ENCODE assay signal across 23 cellular contexts in genomic region chr14:71086571-71086970, GRCh38.
DNase-seq lines count a peak whose midpoint lies in the region; ATAC-seq, FAIRE-seq and TF ChIP-seq lines count a peak whose summit lies in the region.
"Had no signal": no experiment of that assay in that cellular context is flagged by ENCODE, and none has a peak within 500 bp of the region (broad histone marks: within the 10 kb centered on the region; RNA-seq: fewer than 3 reads in every experiment).

No MANE protein-coding gene starts in this region.

- intact Hi-C loops in ovary (cut with DNase I) = no loop called here

- no peak for FAIRE-seq in astrocyte (lab: Jason Lieb, UNC)
- FAIRE-seq: H1 had no signal

- no peak overlapping the region for H2AFZ ChIP-seq in astrocyte (ENCODE audit: low read depth, low read length)
- no peak overlapping the region for H2AFZ ChIP-seq in smooth muscle cell (ENCODE audit: low read depth)

- H3K4me3 Mint-ChIP-seq in astrocyte (ENCODE audit: unreplicated experiment) (no peak overlapping the region), type B pancreatic cell (peak overlapping the region; percentile 9)
- H3K4me3 Mint-ChIP-seq: activated T-helper 1 cell treated with anti-CD3 and anti-CD28 coated beads, Interleukin-12 subunit alpha, Interleukin-12 subunit beta, Interleukin-2, Interleukin-4 antibody, amounts not matched to agents 30 ng/mL and 10 ng/mL and 1 ng/mL, durations not matched to agents 14 hours and 24 hours and 36 hours; T-cell had no signal

- H3K36me3 ChIP-seq in astrocyte (ENCODE audit: insufficient read depth, low read length) (peaks cover 20% of the 10 kb centered on the region), mesodermal cell (ENCODE audit: control insufficient read depth, insufficient read depth, low read length) (peaks cover 41% of the 10 kb centered on the region), smooth muscle cell (ENCODE audit: low read depth) (peaks cover 32% of the 10 kb centered on the region), ovary (peaks cover 4% of the 10 kb centered on the region)
- H3K36me3 ChIP-seq: uterus had no signal

- H3K9me3 ChIP-seq in astrocyte (ENCODE audit: insufficient read depth, low read depth, low read length) = no peaks in the 10 kb centered on the region
- H3K9me3 ChIP-seq in mesodermal cell (ENCODE audit: control insufficient read depth, low read length) = no peaks in the 10 kb centered on the region
- H3K9me3 ChIP-seq in smooth muscle cell (replicated peaks; ENCODE audit: low read depth) = no peaks in the 10 kb centered on the region
- H3K9me3 ChIP-seq in ovary = no peaks in the 10 kb centered on the region
- H3K9me3 ChIP-seq: esophagus muscularis mucosa, uterus had no signal

- no peak for ATAC-seq in activated naive CD4-positive, alpha-beta T cell treated with anti-CD3 and anti-CD28 coated beads, Interleukin-2, amount 50 U/mL, for 72 hours
- ATAC-seq in GM19328 (IDR thresholded peaks at IDR 0.05; ENCODE audit: unreplicated experiment) = no peak
- ATAC-seq: left colon, T-cell had no signal

- peaks cover 12 to 43% of the 10 kb centered on the region in 2 donors for H3K36me3 Mint-ChIP-seq in activated naive CD4-positive, alpha-beta T cell treated with anti-CD3 and anti-CD28 coated beads, Interleukin-2, amount 50 U/mL, for 72 hours
- H3K36me3 Mint-ChIP-seq in astrocyte (ENCODE audit: low read depth, unreplicated experiment) (peaks cover 37% of the 10 kb centered on the region), type B pancreatic cell (peaks cover 45% of the 10 kb centered on the region)

- peaks cover 3% of the 10 kb centered on the region for H3K79me2 ChIP-seq in astrocyte (ENCODE audit: insufficient read depth, low read length)
- H3K79me2 ChIP-seq in smooth muscle cell (ENCODE audit: low read depth) = peaks cover 14% of the 10 kb centered on the region

- TF ChIP-seq POLR2A in ovary (IDR thresholded peaks at IDR 0.05) = no peak

- H3K9me3 Mint-ChIP-seq in activated naive CD4-positive, alpha-beta T cell treated with anti-CD3 and anti-CD28 coated beads, Interleukin-2, amount 50 U/mL, for 72 hours = no peaks in the 10 kb centered on the region
- H3K9me3 Mint-ChIP-seq in astrocyte (ENCODE audit: unreplicated experiment) (no peaks in the 10 kb centered on the region), type B pancreatic cell (no peaks in the 10 kb centered on the region)
- H3K9me3 Mint-ChIP-seq: activated T-helper 1 cell treated with anti-CD3 and anti-CD28 coated beads, Interleukin-12 subunit alpha, Interleukin-12 subunit beta, Interleukin-2, Interleukin-4 antibody, amounts not matched to agents 30 ng/mL and 10 ng/mL and 1 ng/mL, durations not matched to agents 14 hours and 24 hours and 36 hours; T-cell had no signal

- H3K4me1 ChIP-seq in astrocyte (ENCODE audit: insufficient read depth, low read length) = no peaks in the 10 kb centered on the region
- H3K4me1 ChIP-seq in mesodermal cell (ENCODE audit: control insufficient read depth, insufficient read depth, low read length, poor library complexity, severe bottlenecking) = no peaks in the 10 kb centered on the region
- peaks cover 4% of the 10 kb centered on the region for H3K4me1 ChIP-seq in smooth muscle cell (ENCODE audit: low read depth)
- no peaks in the 10 kb centered on the region for H3K4me1 ChIP-seq in ovary (ENCODE audit: insufficient read depth)
- H3K4me1 ChIP-seq: esophagus muscularis mucosa, uterus had no signal

- H3K9ac ChIP-seq in astrocyte (ENCODE audit: low read length) (no peak overlapping the region), smooth muscle cell (ENCODE audit: low read depth) (no peak overlapping the region)

- H3K27me3 Mint-ChIP-seq in astrocyte (ENCODE audit: low read depth, unreplicated experiment) (no peaks in the 10 kb centered on the region), type B pancreatic cell (no peaks in the 10 kb centered on the region)
- H3K27me3 Mint-ChIP-seq: T-cell had no signal

- no peak overlapping the region for H3K27ac ChIP-seq in astrocyte (ENCODE audit: low read depth, low read length)
- peak overlapping the region; percentile 53 for H3K27ac ChIP-seq in mesodermal cell (ENCODE audit: low read depth, low read length, severe bottlenecking)
- H3K27ac ChIP-seq in smooth muscle cell (ENCODE audit: low read depth) = no peak overlapping the region
- no peak overlapping the region for H3K27ac ChIP-seq in ovary
- H3K27ac ChIP-seq: C4-2B, cardiac muscle cell, esophagus muscularis mucosa, uterus had no signal

- H3K4me2 ChIP-seq in astrocyte (ENCODE audit: low read length) = no peak overlapping the region
- no peak overlapping the region for H3K4me2 ChIP-seq in smooth muscle cell

- no peak for TF ChIP-seq CTCF in astrocyte (IDR thresholded peaks at IDR 0.05; ENCODE audit: insufficient read depth, low read depth, low read length)
- no peak for TF ChIP-seq CTCF in type B pancreatic cell (conservative IDR thresholded peaks at IDR 0.05)
- TF ChIP-seq CTCF in smooth muscle cell (IDR thresholded peaks at IDR 0.05; ENCODE audit: borderline replicate concordance, insufficient read depth, poor library complexity, severe bottlenecking) = no peak
- TF ChIP-seq CTCF in ovary (IDR thresholded peaks at IDR 0.05) = no peak

- DNase-seq in activated naive CD4-positive, alpha-beta T cell treated with anti-CD3 and anti-CD28 coated beads, Interleukin-2, amount 50 U/mL, for 72 hours (ENCODE audit: low spot score in 2 of 2) = no peak
- DNase-seq in activated naive CD4-positive, alpha-beta T cell (lab: John Stamatoyannopoulos, UW) = no peak
- peak; percentile 13 for DNase-seq in astrocyte (ENCODE audit: low read depth)
- no peak for DNase-seq in type B pancreatic cell (ENCODE audit: extremely low spot score, unreplicated experiment)
- DNase-seq in smooth muscle cell (lab: John Stamatoyannopoulos, UW; ENCODE audit: unreplicated experiment) = no peak
- no peak for DNase-seq in ovary
- DNase-seq: ACHN; DMS 273 treated with DMSO at 0.1 percent for 48 hours; Karpas-422; left colon; NCI-H1092 treated with DMSO at 0.1 percent for 48 hours; NCI-H2081 treated with DMSO at 0.1 percent for 48 hours; NCI-H510A treated with DMSO at 0.1 percent for 48 hours; stimulated activated CD4-positive, alpha-beta T cell treated with anti-CD3 and anti-CD28 coated beads, Interleukin-4, amount 100 ng/mL, for 4 hours; T-cell; uterus had no signal

- TF ChIP-seq EP300 in ovary (IDR thresholded peaks at IDR 0.05) = no peak

- no peaks in the 10 kb centered on the region for H3F3A ChIP-seq in smooth muscle cell (ENCODE audit: low read depth)

- H3K4me3 ChIP-seq in astrocyte (ENCODE audit: insufficient read depth, low read depth, low read length) = no peak overlapping the region
- no peak overlapping the region for H3K4me3 ChIP-seq in mesodermal cell (ENCODE audit: extremely low read depth, insufficient read depth, low read length, poor library complexity, severe bottlenecking)
- no peak overlapping the region for H3K4me3 ChIP-seq in smooth muscle cell
- no peak overlapping the region for H3K4me3 ChIP-seq in ovary
- H3K4me3 ChIP-seq: cardiac muscle cell, esophagus muscularis mucosa, uterus had no signal

- 95 to 96% methylated on average over 7 of the region's 7 CpGs for WGBS in mesodermal cell (ENCODE audit: insufficient coverage in 2 of 2), 2 experiments
- WGBS in smooth muscle cell (ENCODE audit: low lambda C conversion rate) = 96% methylated on average over 7 of the region's 7 CpGs
- 95 to 97% (median 95%) methylated on average over 7 of the region's 7 CpGs for WGBS in ovary, 3 donors

- H4K20me1 ChIP-seq in astrocyte (ENCODE audit: insufficient read depth, low read length) (peaks cover 5% of the 10 kb centered on the region), smooth muscle cell (ENCODE audit: low read depth) (peaks cover 50% of the 10 kb centered on the region)

- H3K4me1 Mint-ChIP-seq in astrocyte (ENCODE audit: low read depth, unreplicated experiment) (peaks cover 23% of the 10 kb centered on the region), type B pancreatic cell (ENCODE audit: unreplicated experiment) (peaks cover 9% of the 10 kb centered on the region)

- peak overlapping the region; percentile 10 to 77 for H3K27ac Mint-ChIP-seq in activated naive CD4-positive, alpha-beta T cell treated with anti-CD3 and anti-CD28 coated beads, Interleukin-2, amount 50 U/mL, for 72 hours
- peak overlapping the region; percentile 22 for H3K27ac Mint-ChIP-seq in astrocyte (ENCODE audit: unreplicated experiment)
- H3K27ac Mint-ChIP-seq in type B pancreatic cell = no peak overlapping the region
- H3K27ac Mint-ChIP-seq: activated T-helper 1 cell treated with anti-CD3 and anti-CD28 coated beads, Interleukin-12 subunit alpha, Interleukin-12 subunit beta, Interleukin-2, Interleukin-4 antibody, amounts not matched to agents 30 ng/mL and 10 ng/mL and 1 ng/mL, durations not matched to agents 14 hours and 24 hours and 36 hours had no signal

- H3K27me3 ChIP-seq in astrocyte (ENCODE audit: insufficient read depth, low read length) = no peaks in the 10 kb centered on the region
- no peaks in the 10 kb centered on the region for H3K27me3 ChIP-seq in smooth muscle cell (ENCODE audit: low read depth)
- H3K27me3 ChIP-seq in ovary = no peaks in the 10 kb centered on the region
- H3K27me3 ChIP-seq: cardiac muscle cell, esophagus muscularis mucosa, uterus had no signal
